In the genomic region with DNA sequence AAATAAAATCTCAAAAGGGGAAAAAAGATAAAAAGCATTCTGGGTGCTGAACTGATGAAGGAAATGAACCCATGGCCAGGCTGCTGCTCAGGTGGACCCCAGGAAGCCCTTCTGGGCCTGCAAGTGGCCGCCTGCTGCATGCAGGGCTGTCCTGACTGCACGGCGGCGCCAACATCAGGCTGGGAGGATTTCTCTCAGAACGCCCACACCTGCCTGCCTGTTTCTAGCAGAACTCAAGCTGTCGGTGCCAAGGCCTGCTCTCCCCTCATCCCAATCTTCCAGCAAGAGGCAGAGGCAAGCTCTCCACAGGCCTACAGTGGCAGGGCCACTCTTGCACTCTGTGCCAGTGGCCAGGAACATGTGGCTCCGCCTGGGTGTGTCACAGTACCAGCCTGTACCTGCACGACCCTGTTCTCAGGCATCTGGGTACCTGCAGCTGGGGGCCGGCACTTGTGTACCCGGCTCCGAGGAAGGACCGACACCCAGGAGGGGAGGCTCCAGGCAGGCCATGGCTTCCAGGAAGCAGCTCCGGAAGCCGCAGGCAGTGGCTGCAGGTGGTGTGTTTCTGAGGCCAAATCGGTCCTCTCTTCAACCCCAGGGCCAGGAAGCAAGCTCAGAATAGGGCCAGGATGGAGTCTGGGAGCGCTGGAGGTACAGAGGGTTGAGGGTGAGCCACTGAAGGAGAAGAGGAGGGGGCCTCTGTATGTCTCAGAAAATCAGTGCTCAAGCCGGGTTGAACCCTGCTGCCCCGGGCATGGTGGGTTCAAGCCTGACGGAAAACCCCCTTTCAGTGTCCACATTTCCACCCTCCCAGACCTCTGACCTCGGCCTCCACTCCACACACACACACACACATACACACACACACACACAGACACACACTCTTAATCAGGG, we compare ENCODE assay signal across 1 cellular context.
TF ChIP-seq lines count a peak whose summit lies in the region.

No MANE protein-coding gene starts in this region.

TF ChIP-seq in HepG2, 621 proteins besides CTCF, POLR2A, EP300 and RAD21 (continues in another document):
- no peak for TF ChIP-seq ZFP82 (CRISPR knock-in tag; IDR thresholded peaks at IDR 0.05; ENCODE audit: borderline replicate concordance)
- TF ChIP-seq EED (CRISPR knock-in tag; IDR thresholded peaks at IDR 0.05) = no peak
- TF ChIP-seq, protein P1, sequence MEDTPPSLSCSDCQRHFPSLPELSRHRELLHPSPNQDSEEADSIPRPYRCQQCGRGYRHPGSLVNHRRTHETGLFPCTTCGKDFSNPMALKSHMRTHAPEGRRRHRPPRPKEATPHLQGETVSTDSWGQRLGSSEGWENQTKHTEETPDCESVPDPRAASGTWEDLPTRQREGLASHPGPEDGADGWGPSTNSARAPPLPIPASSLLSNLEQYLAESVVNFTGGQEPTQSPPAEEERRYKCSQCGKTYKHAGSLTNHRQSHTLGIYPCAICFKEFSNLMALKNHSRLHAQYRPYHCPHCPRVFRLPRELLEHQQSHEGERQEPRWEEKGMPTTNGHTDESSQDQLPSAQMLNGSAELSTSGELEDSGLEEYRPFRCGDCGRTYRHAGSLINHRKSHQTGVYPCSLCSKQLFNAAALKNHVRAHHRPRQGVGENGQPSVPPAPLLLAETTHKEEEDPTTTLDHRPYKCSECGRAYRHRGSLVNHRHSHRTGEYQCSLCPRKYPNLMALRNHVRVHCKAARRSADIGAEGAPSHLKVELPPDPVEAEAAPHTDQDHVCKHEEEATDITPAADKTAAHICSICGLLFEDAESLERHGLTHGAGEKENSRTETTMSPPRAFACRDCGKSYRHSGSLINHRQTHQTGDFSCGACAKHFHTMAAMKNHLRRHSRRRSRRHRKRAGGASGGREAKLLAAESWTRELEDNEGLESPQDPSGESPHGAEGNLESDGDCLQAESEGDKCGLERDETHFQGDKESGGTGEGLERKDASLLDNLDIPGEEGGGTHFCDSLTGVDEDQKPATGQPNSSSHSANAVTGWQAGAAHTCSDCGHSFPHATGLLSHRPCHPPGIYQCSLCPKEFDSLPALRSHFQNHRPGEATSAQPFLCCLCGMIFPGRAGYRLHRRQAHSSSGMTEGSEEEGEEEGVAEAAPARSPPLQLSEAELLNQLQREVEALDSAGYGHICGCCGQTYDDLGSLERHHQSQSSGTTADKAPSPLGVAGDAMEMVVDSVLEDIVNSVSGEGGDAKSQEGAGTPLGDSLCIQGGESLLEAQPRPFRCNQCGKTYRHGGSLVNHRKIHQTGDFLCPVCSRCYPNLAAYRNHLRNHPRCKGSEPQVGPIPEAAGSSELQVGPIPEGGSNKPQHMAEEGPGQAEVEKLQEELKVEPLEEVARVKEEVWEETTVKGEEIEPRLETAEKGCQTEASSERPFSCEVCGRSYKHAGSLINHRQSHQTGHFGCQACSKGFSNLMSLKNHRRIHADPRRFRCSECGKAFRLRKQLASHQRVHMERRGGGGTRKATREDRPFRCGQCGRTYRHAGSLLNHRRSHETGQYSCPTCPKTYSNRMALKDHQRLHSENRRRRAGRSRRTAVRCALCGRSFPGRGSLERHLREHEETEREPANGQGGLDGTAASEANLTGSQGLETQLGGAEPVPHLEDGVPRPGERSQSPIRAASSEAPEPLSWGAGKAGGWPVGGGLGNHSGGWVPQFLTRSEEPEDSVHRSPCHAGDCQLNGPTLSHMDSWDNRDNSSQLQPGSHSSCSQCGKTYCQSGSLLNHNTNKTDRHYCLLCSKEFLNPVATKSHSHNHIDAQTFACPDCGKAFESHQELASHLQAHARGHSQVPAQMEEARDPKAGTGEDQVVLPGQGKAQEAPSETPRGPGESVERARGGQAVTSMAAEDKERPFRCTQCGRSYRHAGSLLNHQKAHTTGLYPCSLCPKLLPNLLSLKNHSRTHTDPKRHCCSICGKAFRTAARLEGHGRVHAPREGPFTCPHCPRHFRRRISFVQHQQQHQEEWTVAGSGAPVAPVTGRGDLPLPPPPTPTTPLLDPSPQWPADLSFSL (CRISPR knock-in tag; IDR thresholded peaks at IDR 0.05) = peak; percentile 51; the same call in 1 of the 2 replicates
- TF ChIP-seq HOXA5 (CRISPR knock-in tag; IDR thresholded peaks at IDR 0.05) = no peak
- no peak for TF ChIP-seq RELA (CRISPR knock-in tag; IDR thresholded peaks at IDR 0.05)
- TF ChIP-seq ZNF775 (CRISPR knock-in tag; IDR thresholded peaks at IDR 0.05; ENCODE audit: borderline replicate concordance) = no peak
- TF ChIP-seq ELF4 (CRISPR knock-in tag; IDR thresholded peaks at IDR 0.05; ENCODE audit: borderline replicate concordance) = no peak
- TF ChIP-seq THAP11 (CRISPR knock-in tag; IDR thresholded peaks at IDR 0.05) = no peak
- TF ChIP-seq ZNF441 (CRISPR knock-in tag; IDR thresholded peaks at IDR 0.05; ENCODE audit: borderline replicate concordance) = no peak
- no peak for TF ChIP-seq HNRNPH1 (optimal IDR thresholded peaks at IDR 0.05; ENCODE audit: low read depth, low read length)
- TF ChIP-seq HDAC1 (CRISPR knock-in tag; IDR thresholded peaks at IDR 0.05) = peak; percentile 8; the same call in 1 of the 2 replicates
- TF ChIP-seq, protein P2, sequence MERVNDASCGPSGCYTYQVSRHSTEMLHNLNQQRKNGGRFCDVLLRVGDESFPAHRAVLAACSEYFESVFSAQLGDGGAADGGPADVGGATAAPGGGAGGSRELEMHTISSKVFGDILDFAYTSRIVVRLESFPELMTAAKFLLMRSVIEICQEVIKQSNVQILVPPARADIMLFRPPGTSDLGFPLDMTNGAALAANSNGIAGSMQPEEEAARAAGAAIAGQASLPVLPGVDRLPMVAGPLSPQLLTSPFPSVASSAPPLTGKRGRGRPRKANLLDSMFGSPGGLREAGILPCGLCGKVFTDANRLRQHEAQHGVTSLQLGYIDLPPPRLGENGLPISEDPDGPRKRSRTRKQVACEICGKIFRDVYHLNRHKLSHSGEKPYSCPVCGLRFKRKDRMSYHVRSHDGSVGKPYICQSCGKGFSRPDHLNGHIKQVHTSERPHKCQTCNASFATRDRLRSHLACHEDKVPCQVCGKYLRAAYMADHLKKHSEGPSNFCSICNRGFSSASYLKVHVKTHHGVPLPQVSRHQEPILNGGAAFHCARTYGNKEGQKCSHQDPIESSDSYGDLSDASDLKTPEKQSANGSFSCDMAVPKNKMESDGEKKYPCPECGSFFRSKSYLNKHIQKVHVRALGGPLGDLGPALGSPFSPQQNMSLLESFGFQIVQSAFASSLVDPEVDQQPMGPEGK (CRISPR knock-in tag; IDR thresholded peaks at IDR 0.05) = 0 out of 2 replicates have a peak, but pooled peaks have one; percentile 29
- peak; percentile 70 for TF ChIP-seq TARDBP (CRISPR knock-in tag; IDR thresholded peaks at IDR 0.05)
- TF ChIP-seq, protein P3, sequence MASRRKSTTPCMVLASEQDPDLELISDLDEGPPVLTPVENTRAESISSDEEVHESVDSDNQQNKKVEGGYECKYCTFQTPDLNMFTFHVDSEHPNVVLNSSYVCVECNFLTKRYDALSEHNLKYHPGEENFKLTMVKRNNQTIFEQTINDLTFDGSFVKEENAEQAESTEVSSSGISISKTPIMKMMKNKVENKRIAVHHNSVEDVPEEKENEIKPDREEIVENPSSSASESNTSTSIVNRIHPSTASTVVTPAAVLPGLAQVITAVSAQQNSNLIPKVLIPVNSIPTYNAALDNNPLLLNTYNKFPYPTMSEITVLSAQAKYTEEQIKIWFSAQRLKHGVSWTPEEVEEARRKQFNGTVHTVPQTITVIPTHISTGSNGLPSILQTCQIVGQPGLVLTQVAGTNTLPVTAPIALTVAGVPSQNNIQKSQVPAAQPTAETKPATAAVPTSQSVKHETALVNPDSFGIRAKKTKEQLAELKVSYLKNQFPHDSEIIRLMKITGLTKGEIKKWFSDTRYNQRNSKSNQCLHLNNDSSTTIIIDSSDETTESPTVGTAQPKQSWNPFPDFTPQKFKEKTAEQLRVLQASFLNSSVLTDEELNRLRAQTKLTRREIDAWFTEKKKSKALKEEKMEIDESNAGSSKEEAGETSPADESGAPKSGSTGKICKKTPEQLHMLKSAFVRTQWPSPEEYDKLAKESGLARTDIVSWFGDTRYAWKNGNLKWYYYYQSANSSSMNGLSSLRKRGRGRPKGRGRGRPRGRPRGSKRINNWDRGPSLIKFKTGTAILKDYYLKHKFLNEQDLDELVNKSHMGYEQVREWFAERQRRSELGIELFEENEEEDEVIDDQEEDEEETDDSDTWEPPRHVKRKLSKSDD (CRISPR knock-in tag; IDR thresholded peaks at IDR 0.05; ENCODE audit: low read depth) = no peak
- TF ChIP-seq PHF5A (CRISPR knock-in tag; IDR thresholded peaks at IDR 0.05; ENCODE audit: low read depth, unreplicated experiment) = no peak
- no peak for TF ChIP-seq ZBTB3 (CRISPR knock-in tag; IDR thresholded peaks at IDR 0.05; ENCODE audit: borderline replicate concordance, low read depth)
- TF ChIP-seq ZNF530 (CRISPR knock-in tag; IDR thresholded peaks at IDR 0.05; ENCODE audit: low read depth) = no peak
- TF ChIP-seq RBFOX2 (IDR thresholded peaks at IDR 0.05; ENCODE audit: low read depth, low read length) = no peak
- TF ChIP-seq HDAC6 (IDR thresholded peaks at IDR 0.05; ENCODE audit: low read depth, low read length) = no peak
- no peak for TF ChIP-seq MIER3 (CRISPR knock-in tag; IDR thresholded peaks at IDR 0.05; ENCODE audit: borderline replicate concordance)
- TF ChIP-seq ESRRA (CRISPR knock-in tag; IDR thresholded peaks at IDR 0.05; ENCODE audit: low read depth) = no peak
- TF ChIP-seq HDAC2 (CRISPR knock-in tag; IDR thresholded peaks at IDR 0.05) = no peak
- no peak for TF ChIP-seq HNRNPK (IDR thresholded peaks at IDR 0.05; ENCODE audit: low read depth, low read length, poor library complexity, severe bottlenecking)
- 0 out of 2 replicates have a peak, but pooled peaks have one; percentile 26 for TF ChIP-seq ZNF292 (CRISPR knock-in tag; IDR thresholded peaks at IDR 0.05; ENCODE audit: borderline replicate concordance, low read depth)
- TF ChIP-seq SRSF4 (IDR thresholded peaks at IDR 0.05; ENCODE audit: low read depth, low read length, poor library complexity, severe bottlenecking) = no peak
- no peak for TF ChIP-seq ZNF326 (CRISPR knock-in tag; IDR thresholded peaks at IDR 0.05; ENCODE audit: borderline replicate concordance)
- no peak for TF ChIP-seq ZNF337 (CRISPR knock-in tag; IDR thresholded peaks at IDR 0.05; ENCODE audit: borderline replicate concordance, low read depth)
- TF ChIP-seq ZNF891 (CRISPR knock-in tag; IDR thresholded peaks at IDR 0.05) = 0 out of 2 replicates have a peak, but pooled peaks have one; percentile 17
- no peak for TF ChIP-seq ZNF12 (CRISPR knock-in tag; IDR thresholded peaks at IDR 0.05)
- TF ChIP-seq ZNF558 (CRISPR knock-in tag; IDR thresholded peaks at IDR 0.05; ENCODE audit: borderline replicate concordance) = no peak
- no peak for TF ChIP-seq ZNF124 (CRISPR knock-in tag; IDR thresholded peaks at IDR 0.05)
- TF ChIP-seq ZNF644 (CRISPR knock-in tag; IDR thresholded peaks at IDR 0.05; ENCODE audit: low read depth) = no peak
- TF ChIP-seq ZNF451 (CRISPR knock-in tag; IDR thresholded peaks at IDR 0.05) = no peak
- TF ChIP-seq, protein P4, sequence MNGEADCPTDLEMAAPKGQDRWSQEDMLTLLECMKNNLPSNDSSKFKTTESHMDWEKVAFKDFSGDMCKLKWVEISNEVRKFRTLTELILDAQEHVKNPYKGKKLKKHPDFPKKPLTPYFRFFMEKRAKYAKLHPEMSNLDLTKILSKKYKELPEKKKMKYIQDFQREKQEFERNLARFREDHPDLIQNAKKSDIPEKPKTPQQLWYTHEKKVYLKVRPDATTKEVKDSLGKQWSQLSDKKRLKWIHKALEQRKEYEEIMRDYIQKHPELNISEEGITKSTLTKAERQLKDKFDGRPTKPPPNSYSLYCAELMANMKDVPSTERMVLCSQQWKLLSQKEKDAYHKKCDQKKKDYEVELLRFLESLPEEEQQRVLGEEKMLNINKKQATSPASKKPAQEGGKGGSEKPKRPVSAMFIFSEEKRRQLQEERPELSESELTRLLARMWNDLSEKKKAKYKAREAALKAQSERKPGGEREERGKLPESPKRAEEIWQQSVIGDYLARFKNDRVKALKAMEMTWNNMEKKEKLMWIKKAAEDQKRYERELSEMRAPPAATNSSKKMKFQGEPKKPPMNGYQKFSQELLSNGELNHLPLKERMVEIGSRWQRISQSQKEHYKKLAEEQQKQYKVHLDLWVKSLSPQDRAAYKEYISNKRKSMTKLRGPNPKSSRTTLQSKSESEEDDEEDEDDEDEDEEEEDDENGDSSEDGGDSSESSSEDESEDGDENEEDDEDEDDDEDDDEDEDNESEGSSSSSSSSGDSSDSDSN (CRISPR knock-in tag; IDR thresholded peaks at IDR 0.05) = peak; percentile 37; the same call in 1 of the 2 replicates
- TF ChIP-seq ZNF614 (CRISPR knock-in tag; IDR thresholded peaks at IDR 0.05; ENCODE audit: borderline replicate concordance) = no peak
- TF ChIP-seq SP140L (CRISPR knock-in tag; IDR thresholded peaks at IDR 0.05; ENCODE audit: borderline replicate concordance) = no peak
- no peak for TF ChIP-seq HNRNPUL1 (IDR thresholded peaks at IDR 0.05; ENCODE audit: low read depth, low read length)
- TF ChIP-seq JDP2 (CRISPR knock-in tag; IDR thresholded peaks at IDR 0.05; ENCODE audit: borderline replicate concordance) = no peak
- TF ChIP-seq, protein P5, sequence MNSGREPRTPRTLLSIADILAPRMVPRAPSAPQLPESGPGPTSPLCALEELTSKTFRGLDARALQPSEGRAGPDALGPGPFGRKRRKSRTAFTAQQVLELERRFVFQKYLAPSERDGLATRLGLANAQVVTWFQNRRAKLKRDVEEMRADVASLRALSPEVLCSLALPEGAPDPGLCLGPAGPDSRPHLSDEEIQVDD (CRISPR knock-in tag; IDR thresholded peaks at IDR 0.05; ENCODE audit: borderline replicate concordance) = no peak
- TF ChIP-seq, protein P6, sequence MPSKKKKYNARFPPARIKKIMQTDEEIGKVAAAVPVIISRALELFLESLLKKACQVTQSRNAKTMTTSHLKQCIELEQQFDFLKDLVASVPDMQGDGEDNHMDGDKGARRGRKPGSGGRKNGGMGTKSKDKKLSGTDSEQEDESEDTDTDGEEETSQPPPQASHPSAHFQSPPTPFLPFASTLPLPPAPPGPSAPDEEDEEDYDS (CRISPR knock-in tag; IDR thresholded peaks at IDR 0.05) = 0 out of 2 replicates have a peak, but pooled peaks have one; percentile 25
- TF ChIP-seq, protein P7, sequence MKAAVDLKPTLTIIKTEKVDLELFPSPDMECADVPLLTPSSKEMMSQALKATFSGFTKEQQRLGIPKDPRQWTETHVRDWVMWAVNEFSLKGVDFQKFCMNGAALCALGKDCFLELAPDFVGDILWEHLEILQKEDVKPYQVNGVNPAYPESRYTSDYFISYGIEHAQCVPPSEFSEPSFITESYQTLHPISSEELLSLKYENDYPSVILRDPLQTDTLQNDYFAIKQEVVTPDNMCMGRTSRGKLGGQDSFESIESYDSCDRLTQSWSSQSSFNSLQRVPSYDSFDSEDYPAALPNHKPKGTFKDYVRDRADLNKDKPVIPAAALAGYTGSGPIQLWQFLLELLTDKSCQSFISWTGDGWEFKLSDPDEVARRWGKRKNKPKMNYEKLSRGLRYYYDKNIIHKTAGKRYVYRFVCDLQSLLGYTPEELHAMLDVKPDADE (CRISPR knock-in tag; IDR thresholded peaks at IDR 0.05) = no peak
- TF ChIP-seq ETV5 (CRISPR knock-in tag; IDR thresholded peaks at IDR 0.05; ENCODE audit: borderline replicate concordance) = peak; percentile 53; the same call in 1 of the 2 replicates
- TF ChIP-seq, protein P8, sequence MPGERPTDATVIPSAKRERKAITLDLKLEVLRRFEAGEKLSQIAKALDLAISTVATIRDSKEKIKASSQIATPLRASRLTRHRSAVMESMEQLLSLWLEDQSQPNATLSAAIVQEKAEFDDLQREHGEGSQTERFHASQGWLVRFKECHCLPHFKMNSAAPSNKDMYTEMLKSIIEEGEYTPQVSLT (CRISPR knock-in tag; IDR thresholded peaks at IDR 0.05; ENCODE audit: borderline replicate concordance, low read depth) = no peak
- TF ChIP-seq TBX3 (IDR thresholded peaks at IDR 0.05; ENCODE audit: borderline replicate concordance) = no peak
- no peak for TF ChIP-seq NFIB (CRISPR knock-in tag; IDR thresholded peaks at IDR 0.05; ENCODE audit: borderline replicate concordance)
- no peak for TF ChIP-seq ZNF709 (CRISPR knock-in tag; IDR thresholded peaks at IDR 0.05)
- 0 out of 2 replicates have a peak, but pooled peaks have one; percentile 11 for TF ChIP-seq ZNF546 (CRISPR knock-in tag; conservative IDR thresholded peaks at IDR 0.05)
- no peak for TF ChIP-seq ZNF839 (CRISPR knock-in tag; IDR thresholded peaks at IDR 0.05; ENCODE audit: borderline replicate concordance)
